28 cellular contexts compared by ENCODE assay signal in genomic region chr20:14677455-14677854, GRCh38.
"Had no signal": no experiment of that assay in that cellular context is flagged by ENCODE, and none has a peak within 500 bp of the region (broad histone marks: within the 10 kb centered on the region; RNA-seq: fewer than 3 reads in every experiment).

No MANE protein-coding gene starts in this region.

- H3K27ac Mint-ChIP-seq: activated CD4-positive, alpha-beta T cell treated with anti-CD3 and anti-CD28 coated beads, Interleukin-2, amount 10 ng/mL, durations not matched to agents 7 days and 5 days; activated CD8-positive, alpha-beta T cell treated with anti-CD3 and anti-CD28 coated beads for 36 hours; activated naive CD8-positive, alpha-beta T cell; activated T-helper 17 cell treated with anti-CD3 and anti-CD28 coated beads, Interleukin-2, amount 50 U/mL, for 72 hours; brain; dendritic cell treated with granulocyte-macrophage colony-stimulating factor and Interleukin-4, amounts not matched to agents 40 ng/mL and 50 ng/mL, for 4 days; endodermal cell; WTC11 had no signal

- H3K27me3 Mint-ChIP-seq: activated CD4-positive, alpha-beta T cell treated with anti-CD3 and anti-CD28 coated beads, Interleukin-2, amount 10 ng/mL, durations not matched to agents 7 days and 5 days; activated CD8-positive, alpha-beta T cell treated with anti-CD3 and anti-CD28 coated beads for 36 hours; activated naive CD8-positive, alpha-beta T cell; activated T-helper 17 cell treated with anti-CD3 and anti-CD28 coated beads, Interleukin-2, amount 50 U/mL, for 72 hours; brain; central memory CD8-positive, alpha-beta T cell; dendritic cell treated with granulocyte-macrophage colony-stimulating factor and Interleukin-4, amounts not matched to agents 40 ng/mL and 50 ng/mL, for 4 days had no signal

- FAIRE-seq: frontal cortex had no signal

- H3K36me3 ChIP-seq: ascending aorta, breast epithelium had no signal

- H3K9me3 Mint-ChIP-seq: activated CD8-positive, alpha-beta T cell treated with anti-CD3 and anti-CD28 coated beads for 36 hours had no signal

- H3K27me3 ChIP-seq: ascending aorta, breast epithelium, dorsolateral prefrontal cortex had no signal

- H3K4me3 Mint-ChIP-seq: activated CD4-positive, alpha-beta T cell treated with anti-CD3 and anti-CD28 coated beads, Interleukin-2, amount 10 ng/mL, durations not matched to agents 7 days and 5 days; activated CD8-positive, alpha-beta T cell treated with anti-CD3 and anti-CD28 coated beads for 36 hours; activated naive CD8-positive, alpha-beta T cell; activated T-cell treated with anti-CD3 and anti-CD28 coated beads, Interleukin-2, amount 50 U/mL, for 4 hours; activated T-helper 17 cell treated with anti-CD3 and anti-CD28 coated beads, Interleukin-2, amount 50 U/mL, for 72 hours; brain; central memory CD8-positive, alpha-beta T cell; dendritic cell treated with granulocyte-macrophage colony-stimulating factor and Interleukin-4, amounts not matched to agents 40 ng/mL and 50 ng/mL, for 4 days; endodermal cell; WTC11 had no signal

- H3K4me3 ChIP-seq: ascending aorta, breast epithelium, coronary artery, dorsolateral prefrontal cortex had no signal

- DNase-seq: activated CD4-positive, alpha-beta T cell treated with anti-CD3 and anti-CD28 coated beads for 1 hour; activated CD4-positive, alpha-beta T cell treated with anti-CD3 and anti-CD28 coated beads for 4 hours; activated CD4-positive, alpha-beta T cell treated with anti-CD3 and anti-CD28 coated beads, Interleukin-2, amount 10 ng/mL, durations not matched to agents 7 days and 5 days; activated CD4-positive, alpha-beta T cell treated with anti-CD3 and anti-CD28 coated beads, Interleukin-2, amount 50 U/mL, for 48 hours; activated CD8-positive, alpha-beta memory T cell treated with anti-CD3 and anti-CD28 coated beads for 24 hours; activated CD8-positive, alpha-beta T cell treated with anti-CD3 and anti-CD28 coated beads for 36 hours; activated effector memory CD4-positive, alpha-beta T cell treated with Interleukin-2 at 50 U/mL for 16 hours; activated gamma-delta T cell treated with Interleukin-2 at 50 U/mL for 16 hours; activated naive CD4-positive, alpha-beta T cell treated with anti-CD3 and anti-CD28 coated beads, Interleukin-2, amount 50 U/mL, for 16 hours; activated naive CD4-positive, alpha-beta T cell treated with Interleukin-2 at 50 U/mL for 16 hours; activated T-cell treated with anti-CD3 and anti-CD28 coated beads, Interleukin-2, amount 50 U/mL, for 4 hours; amygdala; dorsolateral prefrontal cortex; effector memory CD4-positive, alpha-beta T cell; endodermal cell; foreskin fibroblast; head of caudate nucleus; T-helper 2 cell had no signal

- H3K4me1 Mint-ChIP-seq: activated CD4-positive, alpha-beta T cell treated with anti-CD3 and anti-CD28 coated beads, Interleukin-2, amount 10 ng/mL, durations not matched to agents 7 days and 5 days; activated T-helper 17 cell treated with anti-CD3 and anti-CD28 coated beads, Interleukin-2, amount 50 U/mL, for 72 hours; central memory CD8-positive, alpha-beta T cell had no signal

- H3K36me3 Mint-ChIP-seq: activated naive CD8-positive, alpha-beta T cell; brain; WTC11 had no signal
